Comparison of ENCODE assay signal across 18 cellular contexts in genomic region chr18:31931163-31931885, GRCh38. TPM values are rescaled to one million over a fixed set of nuclear protein-coding genes. Genes with fewer than 3 reads are reported as not detected.
DNase-seq lines count a peak whose midpoint lies in the region; ATAC-seq and TF ChIP-seq lines count a peak whose summit lies in the region.
"Had no signal": no experiment of that assay in that cellular context is flagged by ENCODE, and none has a peak within 500 bp of the region (broad histone marks: within the 10 kb centered on the region; RNA-seq: fewer than 3 reads in every experiment).

No MANE protein-coding gene starts in this region.

- H3K4me3 Mint-ChIP-seq in endodermal cell: no peak overlapping the region
- H3K4me3 Mint-ChIP-seq: activated T-cell treated with anti-CD3 and anti-CD28 coated beads, Interleukin-2, amount 50 U/mL, for 72 hours had no signal

- H3K4me1 ChIP-seq in endodermal cell (ENCODE audit: control insufficient read depth, insufficient read depth, low read length): no peaks in the 10 kb centered on the region
- H3K4me1 ChIP-seq in osteoblast (ENCODE audit: insufficient read depth, low read length): peaks cover 15% of the 10 kb centered on the region
- H3K4me1 ChIP-seq: gastrocnemius medialis had no signal

- peaks cover 42% of the 10 kb centered on the region for H3K36me3 Mint-ChIP-seq in endodermal cell (ENCODE audit: low read depth)

- peak overlapping the region; percentile 23 for H3K4me2 ChIP-seq in osteoblast (ENCODE audit: insufficient read depth, low read length)
- H3K4me2 ChIP-seq: BLaER1 had no signal

- TF ChIP-seq CTCF in endodermal cell (conservative IDR thresholded peaks at IDR 0.05) (no peak), osteoblast (IDR thresholded peaks at IDR 0.05; ENCODE audit: extremely low read depth, low read depth, low read length) (no peak)

- H3K36me3 ChIP-seq in endodermal cell (ENCODE audit: control insufficient read depth, insufficient read depth, low read length) (peaks cover 52% of the 10 kb centered on the region), osteoblast (ENCODE audit: insufficient read depth, low read length) (peaks cover 3% of the 10 kb centered on the region)

- no peaks in the 10 kb centered on the region for H3K27me3 ChIP-seq in endodermal cell (ENCODE audit: control insufficient read depth, insufficient read depth, low read length, poor library complexity, severe bottlenecking)
- no peaks in the 10 kb centered on the region for H3K27me3 ChIP-seq in osteoblast (ENCODE audit: insufficient read depth, low read length)
- H3K27me3 ChIP-seq: adrenal gland, BLaER1, gastrocnemius medialis, vagina had no signal

- ATAC-seq in HG02759 (IDR thresholded peaks at IDR 0.05; ENCODE audit: unreplicated experiment) (no peak), HG02588 (IDR thresholded peaks at IDR 0.05; ENCODE audit: unreplicated experiment) (no peak), GM19455 (IDR thresholded peaks at IDR 0.05; ENCODE audit: unreplicated experiment) (no peak)
- ATAC-seq: activated T-cell treated with anti-CD3 and anti-CD28 coated beads, Interleukin-2, amount 50 U/mL, for 72 hours; gastrocnemius medialis had no signal

- H3K9me3 ChIP-seq in endodermal cell (ENCODE audit: control insufficient read depth, low read length): peaks cover 1% of the 10 kb centered on the region
- H3K9me3 ChIP-seq in osteoblast (ENCODE audit: low read depth, low read length): no peaks in the 10 kb centered on the region
- H3K9me3 ChIP-seq: adrenal gland, BLaER1, gastrocnemius medialis, vagina had no signal

- 77 to 81% methylated on average over 2 to 5 of the region's 6 CpGs for WGBS in endodermal cell (ENCODE audit: insufficient coverage in 1 of 2, insufficient read length in 1 of 2), 2 experiments

- H4K20me1 ChIP-seq in osteoblast (ENCODE audit: insufficient read depth, low read length): peaks cover 5% of the 10 kb centered on the region

- H3K27ac ChIP-seq in endodermal cell (ENCODE audit: low read depth, low read length) (no peak overlapping the region), osteoblast (ENCODE audit: low read depth, low read length) (peak overlapping the region; percentile 57)
- H3K27ac ChIP-seq: adrenal gland, BLaER1, gastrocnemius medialis, vagina had no signal

- H3K79me2 ChIP-seq in osteoblast (ENCODE audit: insufficient read depth, low read length): peaks cover 59% of the 10 kb centered on the region

- H3K4me3 ChIP-seq in endodermal cell (ENCODE audit: low read length) (peak overlapping the region; percentile 32), osteoblast (ENCODE audit: insufficient read depth, low read length) (no peak overlapping the region)
- H3K4me3 ChIP-seq: adrenal gland, BLaER1, gastrocnemius medialis, vagina had no signal

- peak; percentile 75 for DNase-seq in EL
- no peak for DNase-seq in endodermal cell
- peak; percentile 73 for DNase-seq in osteoblast (ENCODE audit: insufficient read length, low spot score, missing footprints)
- DNase-seq in H4 (ENCODE audit: low spot score): no peak
- DNase-seq: activated CD4-positive, CD25-positive, alpha-beta regulatory T cell; activated T-cell treated with anti-CD3 and anti-CD28 coated beads, Interleukin-2, amount 50 U/mL, for 72 hours; gastrocnemius medialis; GOT3; naive B cell; right cardiac atrium; stimulated activated naive CD4-positive, alpha-beta T cell treated with Interleukin-2 at 50 U/mL for 16 hours had no signal

- no peak overlapping the region for H3K9ac ChIP-seq in endodermal cell (ENCODE audit: extremely low read depth, low read length, poor library complexity, severe bottlenecking)
- H3K9ac ChIP-seq: BLaER1 had no signal

- no peaks in the 10 kb centered on the region for H3K27me3 Mint-ChIP-seq in endodermal cell (ENCODE audit: insufficient read depth)
- H3K27me3 Mint-ChIP-seq: naive B cell had no signal

- H2AFZ ChIP-seq in osteoblast (ENCODE audit: low read length): no peak overlapping the region

- H3K9me3 Mint-ChIP-seq in endodermal cell: no peaks in the 10 kb centered on the region
- H3K9me3 Mint-ChIP-seq: activated T-cell treated with anti-CD3 and anti-CD28 coated beads, Interleukin-2, amount 50 U/mL, for 72 hours; naive B cell had no signal

- H3K27ac Mint-ChIP-seq in endodermal cell: peak overlapping the region; percentile 76
- H3K27ac Mint-ChIP-seq: activated T-cell treated with anti-CD3 and anti-CD28 coated beads, Interleukin-2, amount 50 U/mL, for 72 hours had no signal

- peaks cover 10% of the 10 kb centered on the region for H3K4me1 Mint-ChIP-seq in endodermal cell

TF ChIP-seq in PFSK-1, 5 proteins besides CTCF, POLR2A, EP300 and RAD21:
- peak in 1 of 2 experiments; percentile 63; a peak in 1 of 4 replicates for TF ChIP-seq REST (IDR thresholded peaks at IDR 0.05; ENCODE audit: insufficient read depth in 1 of 2, low read depth in 2 of 2, low read length in 2 of 2)
- TF ChIP-seq SIN3A (IDR thresholded peaks at IDR 0.05; ENCODE audit: borderline replicate concordance, insufficient read depth, low read length): no peak
- TF ChIP-seq POLR2AphosphoS5 (IDR thresholded peaks at IDR 0.05; ENCODE audit: low read depth, low read length): peak; percentile 44; the same call in 1 of the 2 replicates
TF ChIP-seq in PFSK-1: peak in this region for 2.

RNA-seq across cellular contexts. Expression of gene TRAPPC8, which starts 11.6 kb away (rescaled TPM):
- polyA plus RNA-seq in PFSK-1 (2012; ENCODE audit: insufficient read length, low read depth): 11.3 TPM
- total RNA-seq in endodermal cell (10 to 100 TPM; 45.2 to 49.0 TPM), osteoblast (47.0 and 48.0 TPM in 2 replicates)
- 28.3 TPM for polyA plus RNA-seq in endodermal cell (2013, experiment 1 of 2)
- 28.5 TPM for polyA plus RNA-seq in endodermal cell (2013, experiment 2 of 2)
- total RNA-seq in H4 (2014; rRNA removed; shearing (Covaris generic)): 18.9 and 24.3 TPM in 2 replicates

Comparison
In these comparisons a context has a peak if more than half of its experiments do, and no peak if none do; other contexts are left out.
1. DNase-seq: peak in EL (single experiment) and osteoblast (single experiment); none in endodermal cell (single experiment) and H4 (single experiment).